1 cellular context compared by ENCODE assay signal in the genomic region with DNA sequence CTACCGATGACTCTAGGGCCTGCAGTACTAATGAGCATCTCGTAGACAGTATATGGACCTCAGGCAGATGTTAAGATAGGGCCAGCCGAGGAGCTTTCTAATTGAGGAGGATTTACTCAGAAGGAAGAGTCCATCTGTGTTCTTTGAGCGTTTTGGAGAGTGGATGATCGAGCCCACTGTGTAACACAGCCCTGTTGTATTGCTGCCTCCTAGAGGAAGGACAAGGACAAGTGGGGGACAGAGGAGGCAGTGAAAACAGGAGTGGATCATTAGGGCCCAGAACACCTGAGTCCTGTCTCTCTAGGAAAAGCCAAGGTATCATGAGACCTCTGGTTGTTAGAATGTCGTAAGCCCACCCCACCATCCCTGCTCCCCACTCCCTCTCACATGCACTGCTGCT.
TF ChIP-seq lines count a peak whose summit lies in the region.

No MANE protein-coding gene starts in this region.

TF ChIP-seq in K562, 482 proteins besides CTCF, POLR2A, EP300 and RAD21 (continued from another document):
- TF ChIP-seq, protein P1, sequence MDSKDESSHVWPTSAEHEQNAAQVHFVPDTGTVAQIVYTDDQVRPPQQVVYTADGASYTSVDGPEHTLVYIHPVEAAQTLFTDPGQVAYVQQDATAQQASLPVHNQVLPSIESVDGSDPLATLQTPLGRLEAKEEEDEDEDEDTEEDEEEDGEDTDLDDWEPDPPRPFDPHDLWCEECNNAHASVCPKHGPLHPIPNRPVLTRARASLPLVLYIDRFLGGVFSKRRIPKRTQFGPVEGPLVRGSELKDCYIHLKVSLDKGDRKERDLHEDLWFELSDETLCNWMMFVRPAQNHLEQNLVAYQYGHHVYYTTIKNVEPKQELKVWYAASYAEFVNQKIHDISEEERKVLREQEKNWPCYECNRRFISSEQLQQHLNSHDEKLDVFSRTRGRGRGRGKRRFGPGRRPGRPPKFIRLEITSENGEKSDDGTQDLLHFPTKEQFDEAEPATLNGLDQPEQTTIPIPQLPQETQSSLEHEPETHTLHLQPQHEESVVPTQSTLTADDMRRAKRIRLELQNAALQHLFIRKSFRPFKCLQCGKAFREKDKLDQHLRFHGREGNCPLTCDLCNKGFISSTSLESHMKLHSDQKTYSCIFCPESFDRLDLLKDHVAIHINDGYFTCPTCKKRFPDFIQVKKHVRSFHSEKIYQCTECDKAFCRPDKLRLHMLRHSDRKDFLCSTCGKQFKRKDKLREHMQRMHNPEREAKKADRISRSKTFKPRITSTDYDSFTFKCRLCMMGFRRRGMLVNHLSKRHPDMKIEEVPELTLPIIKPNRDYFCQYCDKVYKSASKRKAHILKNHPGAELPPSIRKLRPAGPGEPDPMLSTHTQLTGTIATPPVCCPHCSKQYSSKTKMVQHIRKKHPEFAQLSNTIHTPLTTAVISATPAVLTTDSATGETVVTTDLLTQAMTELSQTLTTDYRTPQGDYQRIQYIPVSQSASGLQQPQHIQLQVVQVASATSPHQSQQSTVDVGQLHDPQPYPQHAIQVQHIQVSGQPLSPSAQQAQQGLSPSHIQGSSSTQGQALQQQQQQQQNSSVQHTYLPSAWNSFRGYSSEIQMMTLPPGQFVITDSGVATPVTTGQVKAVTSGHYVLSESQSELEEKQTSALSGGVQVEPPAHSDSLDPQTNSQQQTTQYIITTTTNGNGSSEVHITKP (IDR thresholded peaks at IDR 0.05; ENCODE audit: partially characterized antibody): peak; percentile 63
- TF ChIP-seq, protein P2, sequence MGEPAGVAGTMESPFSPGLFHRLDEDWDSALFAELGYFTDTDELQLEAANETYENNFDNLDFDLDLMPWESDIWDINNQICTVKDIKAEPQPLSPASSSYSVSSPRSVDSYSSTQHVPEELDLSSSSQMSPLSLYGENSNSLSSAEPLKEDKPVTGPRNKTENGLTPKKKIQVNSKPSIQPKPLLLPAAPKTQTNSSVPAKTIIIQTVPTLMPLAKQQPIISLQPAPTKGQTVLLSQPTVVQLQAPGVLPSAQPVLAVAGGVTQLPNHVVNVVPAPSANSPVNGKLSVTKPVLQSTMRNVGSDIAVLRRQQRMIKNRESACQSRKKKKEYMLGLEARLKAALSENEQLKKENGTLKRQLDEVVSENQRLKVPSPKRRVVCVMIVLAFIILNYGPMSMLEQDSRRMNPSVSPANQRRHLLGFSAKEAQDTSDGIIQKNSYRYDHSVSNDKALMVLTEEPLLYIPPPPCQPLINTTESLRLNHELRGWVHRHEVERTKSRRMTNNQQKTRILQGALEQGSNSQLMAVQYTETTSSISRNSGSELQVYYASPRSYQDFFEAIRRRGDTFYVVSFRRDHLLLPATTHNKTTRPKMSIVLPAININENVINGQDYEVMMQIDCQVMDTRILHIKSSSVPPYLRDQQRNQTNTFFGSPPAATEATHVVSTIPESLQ (CRISPR knock-in tag; IDR thresholded peaks at IDR 0.05): no peak
- peak in 1 of 2 experiments; percentile 56; a peak in 1 of 4 replicates for TF ChIP-seq MAZ (CRISPR knock-in tag; conservative IDR thresholded peaks at IDR 0.05 in 1 of 2, IDR thresholded peaks at IDR 0.05 in 1 of 2)
- 0 out of 4 replicates have a peak, but pooled peaks of 1 of the 2 experiments have one; percentile 36 for TF ChIP-seq SRF (CRISPR knock-in tag; IDR thresholded peaks at IDR 0.05)
